ENCODE assay signal across 1 cellular context in genomic region chr12:21336656-21337055, GRCh38.
A peak's percentile ranks its signal among the peaks of the same experiment; 100 is the strongest.
TF ChIP-seq lines count a peak whose summit lies in the region.

No MANE protein-coding gene starts in this region.

TF ChIP-seq in HepG2, 621 proteins besides CTCF, POLR2A, EP300 and RAD21 (continued from another document):
- TF ChIP-seq PAXIP1 (CRISPR knock-in tag; conservative IDR thresholded peaks at IDR 0.05) (no peak), SOX5 (CRISPR knock-in tag; IDR thresholded peaks at IDR 0.05; ENCODE audit: borderline replicate concordance) (peak; percentile 47; the same call in 1 of the 2 replicates), FOXA3 (CRISPR knock-in tag; IDR thresholded peaks at IDR 0.05) (peak; percentile 86), PBX2 (CRISPR knock-in tag; IDR thresholded peaks at IDR 0.05) (peak; percentile 82), MEIS2 (CRISPR knock-in tag; IDR thresholded peaks at IDR 0.05) (0 out of 2 replicates have a peak, but pooled peaks have one; percentile 19), NFAT5 (CRISPR knock-in tag; IDR thresholded peaks at IDR 0.05) (no peak), ARID5B (CRISPR knock-in tag; IDR thresholded peaks at IDR 0.05) (peak; percentile 58; the same call in 1 of the 2 replicates), RXRB (CRISPR knock-in tag; IDR thresholded peaks at IDR 0.05; ENCODE audit: borderline replicate concordance) (0 out of 2 replicates have a peak, but pooled peaks have one; percentile 20), ZNF143 (CRISPR knock-in tag; IDR thresholded peaks at IDR 0.05) (no peak), ZBTB8A (CRISPR knock-in tag; IDR thresholded peaks at IDR 0.05; ENCODE audit: borderline replicate concordance, low read depth) (no peak), SALL1 (CRISPR knock-in tag; IDR thresholded peaks at IDR 0.05) (peak; percentile 38; the same call in 1 of the 2 replicates), ZNF746 (CRISPR knock-in tag; IDR thresholded peaks at IDR 0.05) (no peak), TOE1 (CRISPR knock-in tag; IDR thresholded peaks at IDR 0.05) (no peak), FOXK1 (CRISPR knock-in tag; IDR thresholded peaks at IDR 0.05; ENCODE audit: borderline replicate concordance, low read depth) (0 out of 2 replicates have a peak, but pooled peaks have one; percentile 27), ZNF251 (CRISPR knock-in tag; IDR thresholded peaks at IDR 0.05) (no peak), SOX13 (IDR thresholded peaks at IDR 0.05) (no peak), SOX13 (CRISPR knock-in tag; conservative IDR thresholded peaks at IDR 0.05 in 1 of 2, IDR thresholded peaks at IDR 0.05 in 1 of 2) (0 out of 4 replicates have a peak, but pooled peaks of 1 of the 2 experiments have one; percentile 15), ADNP (CRISPR knock-in tag; IDR thresholded peaks at IDR 0.05) (no peak)
